Comparison of ENCODE assay signal across 8 cellular contexts in the genomic region with DNA sequence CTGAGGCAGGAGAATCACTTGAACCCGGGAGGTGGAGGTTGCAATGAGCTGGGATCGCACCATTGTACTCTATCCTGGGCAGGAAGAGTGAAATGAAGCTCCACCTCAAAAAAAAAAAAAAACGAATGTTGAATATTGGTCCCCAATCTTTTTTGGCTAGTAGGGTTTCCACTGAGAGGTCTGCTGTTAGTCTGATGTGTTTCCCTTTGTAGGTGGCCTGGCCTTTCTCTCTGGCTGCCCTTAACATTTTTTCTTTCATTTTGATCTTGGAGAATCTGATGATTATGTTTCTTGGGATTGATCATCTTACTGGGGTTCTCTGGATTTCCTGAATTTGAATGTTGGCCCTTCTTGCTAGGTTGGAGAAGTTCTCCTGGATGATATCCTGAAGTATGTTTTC. TPM values are rescaled to one million over a fixed set of nuclear protein-coding genes. Genes with fewer than 3 reads are reported as not detected.
DNase-seq lines count a peak whose midpoint lies in the region; ATAC-seq and TF ChIP-seq lines count a peak whose summit lies in the region.
"Not testable (repeated sequence)": the region's sequence is repeated elsewhere in the genome, so short reads cannot be mapped to it uniquely, and the experiment has no call there.

No MANE protein-coding gene starts in this region.

- H3K27me3 ChIP-seq in CD4-positive, alpha-beta T cell (ENCODE audit: control insufficient read depth, insufficient read depth, low read length) = not testable (repeated sequence)

- H3K9me3 ChIP-seq in CD4-positive, alpha-beta T cell (ENCODE audit: control insufficient read depth, low read length) = not testable (repeated sequence)

- peak overlapping the region; percentile 48 for H3K27ac Mint-ChIP-seq in CD4-positive, alpha-beta T cell
- peak overlapping the region; percentile 10 to 80 (median 67) for H3K27ac Mint-ChIP-seq in IgD-negative memory B cell
- H3K27ac Mint-ChIP-seq in activated CD4-positive, alpha-beta T cell treated with anti-CD3 and anti-CD28 coated beads for 36 hours = peak overlapping the region; percentile 21
- peak overlapping the region; percentile 48 for H3K27ac Mint-ChIP-seq in activated T-cell treated with anti-CD3 and anti-CD28 coated beads, Interleukin-2, amount 50 U/mL, for 24 hours
- peak overlapping the region; percentile 1 for H3K27ac Mint-ChIP-seq in activated naive CD4-positive, alpha-beta T cell treated with anti-CD3 and anti-CD28 coated beads, Interleukin-2, amount 50 U/mL, for 24 hours
- H3K27ac Mint-ChIP-seq in effector memory CD8-positive, alpha-beta T cell = peak overlapping the region in 1 of 2 donors; percentile 49
- H3K27ac Mint-ChIP-seq in natural killer cell = peak overlapping the region; percentile 20 to 73
- H3K27ac Mint-ChIP-seq in stimulated activated naive CD8-positive, alpha-beta T cell treated with anti-CD3 and anti-CD28 coated beads, Interleukin-15, Interleukin-2, amounts not matched to agents 100 ng/mL and 50 ng/mL, for 24 hours = peak overlapping the region; percentile 3

- ATAC-seq in CD4-positive, alpha-beta T cell (ENCODE audit: poor library complexity); activated CD4-positive, alpha-beta T cell treated with anti-CD3 and anti-CD28 coated beads for 36 hours; effector memory CD8-positive, alpha-beta T cell (replicated peaks); natural killer cell: not testable (repeated sequence)

- not testable (repeated sequence) for H3K27me3 Mint-ChIP-seq in CD4-positive, alpha-beta T cell; IgD-negative memory B cell; activated CD4-positive, alpha-beta T cell treated with anti-CD3 and anti-CD28 coated beads for 36 hours; activated T-cell treated with anti-CD3 and anti-CD28 coated beads, Interleukin-2, amount 50 U/mL, for 24 hours; activated naive CD4-positive, alpha-beta T cell treated with anti-CD3 and anti-CD28 coated beads, Interleukin-2, amount 50 U/mL, for 24 hours; effector memory CD8-positive, alpha-beta T cell; natural killer cell (ENCODE audit: low read depth in 2 of 2); stimulated activated naive CD8-positive, alpha-beta T cell treated with anti-CD3 and anti-CD28 coated beads, Interleukin-15, Interleukin-2, amounts not matched to agents 100 ng/mL and 50 ng/mL, for 24 hours

- TF ChIP-seq CTCF in CD4-positive, alpha-beta T cell (IDR thresholded peaks at IDR 0.05); natural killer cell (IDR thresholded peaks at IDR 0.05): not testable (repeated sequence)

- CTCF ChIA-PET in CD4-positive, alpha-beta T cell (lab: Charles Lee) = not testable (repeated sequence)
- CTCF ChIA-PET in activated CD4-positive, alpha-beta T cell treated with anti-CD3 and anti-CD28 coated beads for 36 hours (lab: Charles Lee) = interaction anchor here (0.6 to 1.0 kb wide), 4 partner anchors 13 to 290 kb away, joined by 3 to 4 read pairs (median 3); no protein-coding TSS in a partner anchor

- POLR2A ChIA-PET in CD4-positive, alpha-beta T cell (lab: Charles Lee) = interaction anchor here (0.6 to 1.3 kb wide), 2 partner anchors 43 to 45 kb away, joined by 3 read pairs; no protein-coding TSS in a partner anchor
- POLR2A ChIA-PET in activated CD4-positive, alpha-beta T cell treated with anti-CD3 and anti-CD28 coated beads for 36 hours (lab: Charles Lee) = not testable (repeated sequence)

- not testable (repeated sequence) for DNase-seq in CD4-positive, alpha-beta T cell; activated CD4-positive, alpha-beta T cell treated with anti-CD3 and anti-CD28 coated beads for 36 hours; activated T-cell treated with anti-CD3 and anti-CD28 coated beads, Interleukin-2, amount 50 U/mL, for 24 hours; effector memory CD8-positive, alpha-beta T cell; natural killer cell

- H3K4me3 Mint-ChIP-seq in CD4-positive, alpha-beta T cell; activated CD4-positive, alpha-beta T cell treated with anti-CD3 and anti-CD28 coated beads for 36 hours; activated T-cell treated with anti-CD3 and anti-CD28 coated beads, Interleukin-2, amount 50 U/mL, for 24 hours; stimulated activated naive CD8-positive, alpha-beta T cell treated with anti-CD3 and anti-CD28 coated beads, Interleukin-15, Interleukin-2, amounts not matched to agents 100 ng/mL and 50 ng/mL, for 24 hours: not testable (repeated sequence)
- peak overlapping the region in 1 of 4 donors; percentile 37 for H3K4me3 Mint-ChIP-seq in IgD-negative memory B cell
- H3K4me3 Mint-ChIP-seq in activated naive CD4-positive, alpha-beta T cell treated with anti-CD3 and anti-CD28 coated beads, Interleukin-2, amount 50 U/mL, for 24 hours = peak overlapping the region; percentile 33
- peak overlapping the region; percentile 43 for H3K4me3 Mint-ChIP-seq in effector memory CD8-positive, alpha-beta T cell
- H3K4me3 Mint-ChIP-seq in natural killer cell = peak overlapping the region; percentile 5

- H3K4me1 Mint-ChIP-seq in CD4-positive, alpha-beta T cell (ENCODE audit: low read depth) = peaks cover 80% of the 10 kb centered on the region
- H3K4me1 Mint-ChIP-seq in IgD-negative memory B cell (peaks cover 45 to 55% (median 47%) of the 10 kb centered on the region in 3 donors), natural killer cell (peaks cover 71 to 82% of the 10 kb centered on the region in 2 donors)
- H3K4me1 Mint-ChIP-seq in activated CD4-positive, alpha-beta T cell treated with anti-CD3 and anti-CD28 coated beads for 36 hours = peaks cover 82% of the 10 kb centered on the region
- H3K4me1 Mint-ChIP-seq in activated T-cell treated with anti-CD3 and anti-CD28 coated beads, Interleukin-2, amount 50 U/mL, for 24 hours (ENCODE audit: low read depth) = peaks cover 80% of the 10 kb centered on the region
- H3K4me1 Mint-ChIP-seq in activated naive CD4-positive, alpha-beta T cell treated with anti-CD3 and anti-CD28 coated beads, Interleukin-2, amount 50 U/mL, for 24 hours = peaks cover 85% of the 10 kb centered on the region
- peaks cover 54 to 73% of the 10 kb centered on the region in 2 donors for H3K4me1 Mint-ChIP-seq in effector memory CD8-positive, alpha-beta T cell (ENCODE audit: low read depth in 2 of 2)
- H3K4me1 Mint-ChIP-seq in stimulated activated naive CD8-positive, alpha-beta T cell treated with anti-CD3 and anti-CD28 coated beads, Interleukin-15, Interleukin-2, amounts not matched to agents 100 ng/mL and 50 ng/mL, for 24 hours (ENCODE audit: low read depth) = peaks cover 76% of the 10 kb centered on the region

- not testable (repeated sequence) for H3K27ac ChIP-seq in CD4-positive, alpha-beta T cell (ENCODE audit: low read depth, low read length)

- H3K9me3 Mint-ChIP-seq in CD4-positive, alpha-beta T cell; IgD-negative memory B cell; activated T-cell treated with anti-CD3 and anti-CD28 coated beads, Interleukin-2, amount 50 U/mL, for 24 hours; activated naive CD4-positive, alpha-beta T cell treated with anti-CD3 and anti-CD28 coated beads, Interleukin-2, amount 50 U/mL, for 24 hours; effector memory CD8-positive, alpha-beta T cell; natural killer cell; stimulated activated naive CD8-positive, alpha-beta T cell treated with anti-CD3 and anti-CD28 coated beads, Interleukin-15, Interleukin-2, amounts not matched to agents 100 ng/mL and 50 ng/mL, for 24 hours: not testable (repeated sequence)
- peaks cover 14% of the 10 kb centered on the region for H3K9me3 Mint-ChIP-seq in activated CD4-positive, alpha-beta T cell treated with anti-CD3 and anti-CD28 coated beads for 36 hours (ENCODE audit: low read depth)

- H3K36me3 Mint-ChIP-seq in CD4-positive, alpha-beta T cell (ENCODE audit: low read depth) = peaks cover 72% of the 10 kb centered on the region
- H3K36me3 Mint-ChIP-seq in IgD-negative memory B cell = peaks cover 15% of the 10 kb centered on the region
- peaks cover 44% of the 10 kb centered on the region for H3K36me3 Mint-ChIP-seq in activated CD4-positive, alpha-beta T cell treated with anti-CD3 and anti-CD28 coated beads for 36 hours (ENCODE audit: low read depth)
- peaks cover 59% of the 10 kb centered on the region for H3K36me3 Mint-ChIP-seq in activated T-cell treated with anti-CD3 and anti-CD28 coated beads, Interleukin-2, amount 50 U/mL, for 24 hours (ENCODE audit: low read depth)
- H3K36me3 Mint-ChIP-seq in activated naive CD4-positive, alpha-beta T cell treated with anti-CD3 and anti-CD28 coated beads, Interleukin-2, amount 50 U/mL, for 24 hours = peaks cover 25% of the 10 kb centered on the region
- H3K36me3 Mint-ChIP-seq in effector memory CD8-positive, alpha-beta T cell (ENCODE audit: insufficient read depth) = peaks cover 34% of the 10 kb centered on the region
- not testable (repeated sequence) for H3K36me3 Mint-ChIP-seq in natural killer cell
- peaks cover 45% of the 10 kb centered on the region for H3K36me3 Mint-ChIP-seq in stimulated activated naive CD8-positive, alpha-beta T cell treated with anti-CD3 and anti-CD28 coated beads, Interleukin-15, Interleukin-2, amounts not matched to agents 100 ng/mL and 50 ng/mL, for 24 hours (ENCODE audit: low read depth)

- intact Hi-C loops in CD4-positive, alpha-beta T cell (cut with DNase I, micrococcal nuclease); activated CD4-positive, alpha-beta T cell treated with anti-CD3 and anti-CD28 coated beads for 36 hours (cut with DNase I, micrococcal nuclease); natural killer cell (cut with micrococcal nuclease): not testable (repeated sequence)

RNA-seq across cellular contexts. Expression of a gene that starts 35.3 kb away (rescaled TPM):
- 100 to 1,000 TPM; 160 to 164 TPM for total RNA-seq in CD4-positive, alpha-beta T cell
- polyA plus RNA-seq in IgD-negative memory B cell = 87.3 TPM
- total RNA-seq in activated CD4-positive, alpha-beta T cell treated with anti-CD3 and anti-CD28 coated beads for 36 hours = 10 to 100 TPM; 57.5 to 96.0 TPM
- total RNA-seq in natural killer cell = 100 to 1,000 TPM; 136 to 148 (median 141) TPM
